ENCODE assay signal across 9 cellular contexts in the genomic region with DNA sequence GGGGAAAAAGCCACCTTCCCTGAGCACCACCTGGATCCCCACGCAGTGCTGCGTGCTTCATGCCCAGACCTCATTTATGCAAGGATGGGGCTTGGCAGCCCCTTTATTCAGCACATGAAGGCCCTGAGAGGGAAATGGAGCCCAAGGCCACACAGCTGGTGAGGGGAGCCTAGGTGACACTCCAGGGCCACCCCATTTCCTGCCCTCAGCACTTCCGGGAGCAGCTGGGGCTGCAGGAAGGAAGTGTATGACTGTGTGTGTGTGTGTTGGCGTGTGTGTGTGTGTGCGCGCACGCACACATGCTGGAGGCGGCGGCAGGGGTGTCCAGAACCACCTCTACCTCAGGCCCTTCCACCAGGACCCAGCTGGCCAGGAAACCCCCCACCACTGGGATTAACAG. TPM values are rescaled to one million over a fixed set of nuclear protein-coding genes. Genes with fewer than 3 reads are reported as not detected.
DNase-seq lines count a peak whose midpoint lies in the region; ATAC-seq and TF ChIP-seq lines count a peak whose summit lies in the region.
"Not testable (repeated sequence)": the region's sequence is repeated elsewhere in the genome, so short reads cannot be mapped to it uniquely, and the experiment has no call there.
"Had no signal": no experiment of that assay in that cellular context is flagged by ENCODE, and none has a peak within 500 bp of the region (broad histone marks: within the 10 kb centered on the region; RNA-seq: fewer than 3 reads in every experiment).

No MANE protein-coding gene starts in this region.

- H3K4me1 Mint-ChIP-seq in T-helper 2 cell treated with Interferon-gamma antibody and Interleukin-4, amounts not matched to agents 5 μg/mL and 100 μg/mL, for 36 hours (ENCODE audit: low read depth): peaks cover 25% of the 10 kb centered on the region
- peaks cover 30% of the 10 kb centered on the region for H3K4me1 Mint-ChIP-seq in activated T-cell treated with anti-CD3 and anti-CD28 coated beads, Interleukin-2, amount 50 U/mL, for 72 hours (ENCODE audit: low read depth)

- TF ChIP-seq CTCF in GM13976 (IDR thresholded peaks at IDR 0.05; ENCODE audit: borderline replicate concordance, control extremely low read depth, extremely low read depth, insufficient read depth, missing control alignments); esophagus squamous epithelium (IDR thresholded peaks at IDR 0.05): not testable (repeated sequence)

- not testable (repeated sequence) for H3K4me3 ChIP-seq in esophagus squamous epithelium; skeletal muscle tissue (ENCODE audit: low read length in 3 of 3)

- WGBS in esophagus squamous epithelium, 2 donors: 81% methylated on average over 4 of the region's 9 CpGs; no CpG with 5 or more reads in 1 of the 2 donors

- peak overlapping the region in 1 of 3 donors; percentile 54 for H3K9ac ChIP-seq in skeletal muscle tissue (ENCODE audit: low read depth in 1 of 3, low read length in 3 of 3)

- H3K4me1 ChIP-seq in esophagus squamous epithelium: peaks cover 18 to 72% (median 27%) of the 10 kb centered on the region in 3 donors
- peaks cover 27 to 40% (median 36%) of the 10 kb centered on the region in 3 donors for H3K4me1 ChIP-seq in skeletal muscle tissue (ENCODE audit: control insufficient read depth in 3 of 3, insufficient read depth in 3 of 3, low read length in 3 of 3)

- in situ Hi-C loops in GM13976 (cut with MboI; ENCODE audit: low sequenced_read_pairs, unreplicated experiment): not testable (repeated sequence)

- ATAC-seq in GM21515 (IDR thresholded peaks at IDR 0.05; ENCODE audit: unreplicated experiment) (peak; percentile 44), HG03520 (IDR thresholded peaks at IDR 0.05; ENCODE audit: unreplicated experiment) (peak; percentile 44)
- ATAC-seq in activated T-cell treated with anti-CD3 and anti-CD28 coated beads, Interleukin-2, amount 50 U/mL, for 72 hours (replicated peaks in 1 of 2): peak; percentile 70 to 87

- peak overlapping the region; percentile 52 for H3K4me3 Mint-ChIP-seq in T-helper 2 cell treated with Interferon-gamma antibody and Interleukin-4, amounts not matched to agents 5 μg/mL and 100 μg/mL, for 36 hours
- H3K4me3 Mint-ChIP-seq in activated T-cell treated with anti-CD3 and anti-CD28 coated beads, Interleukin-2, amount 50 U/mL, for 72 hours: peak overlapping the region; percentile 39 to 71

- not testable (repeated sequence) for H3K27me3 Mint-ChIP-seq in T-helper 2 cell treated with Interferon-gamma antibody and Interleukin-4, amounts not matched to agents 5 μg/mL and 100 μg/mL, for 36 hours (ENCODE audit: low read depth); activated T-cell treated with anti-CD3 and anti-CD28 coated beads, Interleukin-2, amount 50 U/mL, for 72 hours (ENCODE audit: low read depth)

- H3K36me3 ChIP-seq in esophagus squamous epithelium; skeletal muscle tissue (ENCODE audit: control insufficient read depth in 3 of 3, insufficient read depth in 3 of 3, low read length in 3 of 3): not testable (repeated sequence)

- TF ChIP-seq POLR2A in esophagus squamous epithelium (IDR thresholded peaks at IDR 0.05): not testable (repeated sequence)

- H3K9me3 ChIP-seq in esophagus squamous epithelium; skeletal muscle tissue (ENCODE audit: control insufficient read depth in 3 of 3, low read length in 3 of 3): not testable (repeated sequence)

- intact Hi-C loops in esophagus squamous epithelium (cut with DNase I): not testable (repeated sequence)

- H3K27ac ChIP-seq in esophagus squamous epithelium (peak overlapping the region in 3 of 4 donors; percentile 20 to 50 (median 34)), skeletal muscle tissue (ENCODE audit: low read depth, low read length) (peak overlapping the region; percentile 65)

- not testable (repeated sequence) for H3K9me3 Mint-ChIP-seq in T-helper 2 cell treated with Interferon-gamma antibody and Interleukin-4, amounts not matched to agents 5 μg/mL and 100 μg/mL, for 36 hours; activated T-cell treated with anti-CD3 and anti-CD28 coated beads, Interleukin-2, amount 50 U/mL, for 72 hours

- H3K27me3 ChIP-seq in esophagus squamous epithelium; skeletal muscle tissue (ENCODE audit: control insufficient read depth in 3 of 3, insufficient read depth in 3 of 3, low read length in 3 of 3): not testable (repeated sequence)

- H3K27ac Mint-ChIP-seq in T-helper 2 cell treated with Interferon-gamma antibody and Interleukin-4, amounts not matched to agents 5 μg/mL and 100 μg/mL, for 36 hours: peak overlapping the region; percentile 87
- peak overlapping the region; percentile 82 for H3K27ac Mint-ChIP-seq in activated T-cell treated with anti-CD3 and anti-CD28 coated beads, Interleukin-2, amount 50 U/mL, for 72 hours

- DNase-seq in GM13976 (ENCODE audit: low spot score): peak; percentile 80
- DNase-seq in T-helper 2 cell treated with Interferon-gamma antibody and Interleukin-4, amounts not matched to agents 5 μg/mL and 100 μg/mL, for 36 hours (ENCODE audit: low spot score): peak; percentile 83
- peak; percentile 74 to 79 for DNase-seq in activated T-cell treated with anti-CD3 and anti-CD28 coated beads, Interleukin-2, amount 50 U/mL, for 72 hours
- DNase-seq in esophagus squamous epithelium (lab: John Stamatoyannopoulos, UW): peak; percentile 18
- peak; percentile 28 to 84 (median 70) for DNase-seq in stimulated activated naive CD4-positive, alpha-beta T cell (lab: John Stamatoyannopoulos, UW)

- H3K36me3 Mint-ChIP-seq in T-helper 2 cell treated with Interferon-gamma antibody and Interleukin-4, amounts not matched to agents 5 μg/mL and 100 μg/mL, for 36 hours (ENCODE audit: low read depth); activated T-cell treated with anti-CD3 and anti-CD28 coated beads, Interleukin-2, amount 50 U/mL, for 72 hours (ENCODE audit: insufficient read depth in 2 of 2): not testable (repeated sequence)

RNA-seq across cellular contexts. Expression of gene ADAMTS7, which starts 49.8 kb away (rescaled TPM):
- 1 to 10 TPM in 1 of 2 donors, under 1 TPM in 1; 0.39 to 1.5 TPM for total RNA-seq in activated T-cell treated with anti-CD3 and anti-CD28 coated beads, Interleukin-2, amount 50 U/mL, for 72 hours
- total RNA-seq in esophagus squamous epithelium (under 1 TPM; 0.42 to 0.76 (median 0.56) TPM), skeletal muscle tissue (7.3 TPM)
- total RNA-seq: mononuclear cell had no signal

Comparison
In these comparisons a context has a peak if more than half of its experiments do, and no peak if none do; other contexts are left out.
1. DNase-seq: peak in every context shown above with its lines; median percentile 83 in T-helper 2 cell treated with Interferon-gamma antibody and Interleukin-4, amounts not matched to agents 5 μg/mL and 100 μg/mL, for 36 hours; 80 in GM13976; 76 in activated T-cell treated with anti-CD3 and anti-CD28 coated beads, Interleukin-2, amount 50 U/mL, for 72 hours; 70 in stimulated activated naive CD4-positive, alpha-beta T cell; 18 in esophagus squamous epithelium.